Comparison of ENCODE assay signal across 8 cellular contexts in genomic region chr2:173964565-173965371, GRCh38. TPM values are rescaled to one million over a fixed set of nuclear protein-coding genes. Genes with fewer than 3 reads are reported as not detected.
DNase-seq lines count a peak whose midpoint lies in the region; ATAC-seq lines count a peak whose summit lies in the region.

No MANE protein-coding gene starts in this region.

- H2BK120ac ChIP-seq in neuronal stem cell (ENCODE audit: low read depth, low read length): peak overlapping the region; percentile 94

- peak overlapping the region; percentile 3 for H2BK12ac ChIP-seq in neuronal stem cell (ENCODE audit: low read length)

- peak overlapping the region; percentile 49 for H3K4me2 ChIP-seq in neuronal stem cell (ENCODE audit: insufficient read depth, low read length, poor library complexity, severe bottlenecking)

- H3K36me3 ChIP-seq in KOPT-K1 (ENCODE audit: insufficient read depth, low read length) (peaks cover 21% of the 10 kb centered on the region), SJCRH30 (peaks cover 22% of the 10 kb centered on the region), neuronal stem cell (replicated peaks in 1 of 2; ENCODE audit: control insufficient read depth in 2 of 2, insufficient read depth in 2 of 2, low read length in 2 of 2) (peaks cover 0 to 21% of the 10 kb centered on the region in 2 donors)

- peak overlapping the region; percentile 99 for H3K23ac ChIP-seq in neuronal stem cell (ENCODE audit: low read depth, low read length, poor library complexity)

- no peaks in the 10 kb centered on the region for H3K9me3 ChIP-seq in KOPT-K1 (ENCODE audit: insufficient read depth, low read length, poor library complexity, severe bottlenecking)
- H3K9me3 ChIP-seq in SJCRH30 (replicated peaks): no peaks in the 10 kb centered on the region; the same call in 1 of the 2 replicates
- H3K9me3 ChIP-seq in neuronal stem cell (replicated peaks in 1 of 2; ENCODE audit: control insufficient read depth in 2 of 2, insufficient read depth in 1 of 2, low read depth in 1 of 2, low read length in 2 of 2): peaks cover 3 to 19% of the 10 kb centered on the region in 2 donors

- peak overlapping the region; percentile 92 for H2BK15ac ChIP-seq in neuronal stem cell (ENCODE audit: low read length)

- ATAC-seq in GM21381 (IDR thresholded peaks at IDR 0.05; ENCODE audit: unreplicated experiment): peak; percentile 24

- H2AK5ac ChIP-seq in neuronal stem cell (ENCODE audit: low read depth, low read length): peak overlapping the region; percentile 100

- H4K8ac ChIP-seq in neuronal stem cell (ENCODE audit: low read depth, low read length): peak overlapping the region; percentile 96

- peaks cover 1% of the 10 kb centered on the region for H3K79me1 ChIP-seq in neuronal stem cell (ENCODE audit: low read depth, low read length)

- H3K18ac ChIP-seq in neuronal stem cell (ENCODE audit: low read length): peak overlapping the region; percentile 100

- H3K4me3 ChIP-seq in SJCRH30 (peak overlapping the region; percentile 90), neuronal stem cell (ENCODE audit: low read length in 2 of 2) (peak overlapping the region; percentile 97 to 100)

- H3K14ac ChIP-seq in neuronal stem cell (ENCODE audit: low read length): peak overlapping the region; percentile 94

- H2AFZ ChIP-seq in neuronal stem cell (ENCODE audit: low read length): peak overlapping the region; percentile 89

- DNase-seq in COLO829 (ENCODE audit: low spot score) (peak; percentile 63), SJCRH30 (peak; percentile 85 to 92), foreskin melanocyte (peak; percentile 64), neuronal stem cell (ENCODE audit: low spot score) (peak; percentile 71), superior temporal gyrus (ENCODE audit: extremely low spot score) (peak; percentile 64)
- peak; percentile 84 for DNase-seq in activated naive CD4-positive, alpha-beta T cell treated with Interleukin-2 at 50 U/mL for 16 hours

- H2BK5ac ChIP-seq in neuronal stem cell (ENCODE audit: low read length): peak overlapping the region; percentile 99

- peak overlapping the region; percentile 100 for H3K4ac ChIP-seq in neuronal stem cell (ENCODE audit: low read length)

- H3K4me1 ChIP-seq in SJCRH30: peaks cover 7% of the 10 kb centered on the region
- peaks cover 4 to 8% of the 10 kb centered on the region in 2 donors for H3K4me1 ChIP-seq in neuronal stem cell (ENCODE audit: control insufficient read depth in 2 of 2, insufficient read depth in 1 of 2, low read depth in 1 of 2, low read length in 2 of 2)

- peak overlapping the region; percentile 100 for H4K91ac ChIP-seq in neuronal stem cell (ENCODE audit: low read depth, low read length, poor library complexity)

- H3K27me3 ChIP-seq in SJCRH30: no peaks in the 10 kb centered on the region
- H3K27me3 ChIP-seq in neuronal stem cell (ENCODE audit: control insufficient read depth in 3 of 3, insufficient read depth in 3 of 3, low read depth in 1 of 3, low read length in 3 of 3): no peaks in the 10 kb centered on the region

- peak overlapping the region; percentile 100 for H3K27ac ChIP-seq in KOPT-K1 (ENCODE audit: low read depth, low read length, poor library complexity, severe bottlenecking)
- H3K27ac ChIP-seq in SJCRH30: peak overlapping the region; percentile 94
- peak overlapping the region; percentile 99 for H3K27ac ChIP-seq in neuronal stem cell (replicated peaks; ENCODE audit: low read length)

- H3K9ac ChIP-seq in neuronal stem cell (ENCODE audit: low read depth, low read length, poor library complexity): peak overlapping the region; percentile 100

- no CpG with 5 or more reads among the region's 84 CpGs for WGBS in neuronal stem cell (ENCODE audit: extremely low coverage in 2 of 2, insufficient read length in 2 of 2, insufficient replicate concordance in 1 of 2), 2 donors

RNA-seq across cellular contexts. Expression of gene SP3, which starts 0.4 kb away (rescaled TPM):
- total RNA-seq in SJCRH30 (2014; rRNA removed; shearing (Covaris generic)): 133 and 148 TPM in 2 replicates
- polyA plus RNA-seq in neuronal stem cell (2013, experiment 1 of 2): 43.6 TPM
- 45.7 TPM for polyA plus RNA-seq in neuronal stem cell (2013, experiment 2 of 2)

Comparison
In these comparisons a context has a peak if more than half of its experiments do, and no peak if none do; other contexts are left out.
1. Peak in every context shown above with its lines: DNase-seq, ATAC-seq, H3K4me3 ChIP-seq and H3K27ac ChIP-seq.